In genomic region chr2:54457326-54458023, GRCh38 we compare ENCODE assay signal across 8 cellular contexts. TPM values are rescaled to one million over a fixed set of nuclear protein-coding genes. Genes with fewer than 3 reads are reported as not detected.
DNase-seq lines count a peak whose midpoint lies in the region; ATAC-seq lines count a peak whose summit lies in the region.

No MANE protein-coding gene starts in this region.

- no peaks in the 10 kb centered on the region for H3K36me3 ChIP-seq in trophoblast cell (ENCODE audit: control insufficient read depth in 1 of 2, insufficient read depth in 2 of 2, low read length in 2 of 2)

- H2AFZ ChIP-seq in trophoblast cell (ENCODE audit: insufficient read depth, low read length, poor library complexity): peak overlapping the region; percentile 82

- peak overlapping the region; percentile 90 for H3K4ac ChIP-seq in trophoblast cell (ENCODE audit: low read depth, low read length)

- no peaks in the 10 kb centered on the region for H3K36me3 Mint-ChIP-seq in activated T-helper 2 cell treated with anti-CD3 and anti-CD28 coated beads, Interferon-gamma antibody, Interleukin-2, Interleukin-4, amounts not matched to agents 10 μg/mL and 5 μg/mL and 100 μg/mL, durations not matched to agents 14 hours and 24 hours and 36 hours (ENCODE audit: low read depth)

- ATAC-seq in HG03039 (IDR thresholded peaks at IDR 0.05; ENCODE audit: unreplicated experiment) (no peak), HG02678 (IDR thresholded peaks at IDR 0.05; ENCODE audit: unreplicated experiment) (no peak)

- H4K12ac ChIP-seq in trophoblast cell (ENCODE audit: low read depth, low read length): peak overlapping the region; percentile 51

- WGBS in trophoblast cell (ENCODE audit: extremely low coverage, insufficient coverage, insufficient read length): no CpG with 5 or more reads among the region's 34 CpGs

- no peak overlapping the region for H2AK5ac ChIP-seq in trophoblast cell (ENCODE audit: low read length)

- H2BK5ac ChIP-seq in trophoblast cell (ENCODE audit: low read depth, low read length, poor library complexity): no peak overlapping the region

- H3K27ac ChIP-seq in trophoblast cell (ENCODE audit: low read depth, low read length): no peak overlapping the region

- peak overlapping the region; percentile 79 for H3K4me3 Mint-ChIP-seq in activated T-helper 2 cell treated with anti-CD3 and anti-CD28 coated beads, Interferon-gamma antibody, Interleukin-2, Interleukin-4, amounts not matched to agents 10 μg/mL and 5 μg/mL and 100 μg/mL, durations not matched to agents 14 hours and 24 hours and 36 hours (ENCODE audit: low read depth)

- H3K4me1 Mint-ChIP-seq in activated T-helper 2 cell treated with anti-CD3 and anti-CD28 coated beads, Interferon-gamma antibody, Interleukin-2, Interleukin-4, amounts not matched to agents 10 μg/mL and 5 μg/mL and 100 μg/mL, durations not matched to agents 14 hours and 24 hours and 36 hours (ENCODE audit: low read depth): peaks cover 8% of the 10 kb centered on the region

- H2BK120ac ChIP-seq in trophoblast cell (ENCODE audit: insufficient read depth, low read length, poor library complexity): peak overlapping the region; percentile 54

- peak overlapping the region; percentile 77 for H3K18ac ChIP-seq in trophoblast cell (ENCODE audit: low read length)

- peak overlapping the region; percentile 1 for H4K8ac ChIP-seq in trophoblast cell (ENCODE audit: low read depth, low read length)

- peaks cover 57% of the 10 kb centered on the region for H3K27me3 Mint-ChIP-seq in activated T-helper 2 cell treated with anti-CD3 and anti-CD28 coated beads, Interferon-gamma antibody, Interleukin-2, Interleukin-4, amounts not matched to agents 10 μg/mL and 5 μg/mL and 100 μg/mL, durations not matched to agents 14 hours and 24 hours and 36 hours (ENCODE audit: low read depth)

- DNase-seq in NCI-H1092 treated with DMSO at 0.1 percent for 48 hours (lab: John Stamatoyannopoulos, UW) (peak; percentile 43), NCI-H1092 (lab: John Stamatoyannopoulos, UW) (no peak), NCI-H2081 treated with DMSO at 0.1 percent for 48 hours (lab: John Stamatoyannopoulos, UW) (peak; percentile 22), cardiac septum (ENCODE audit: low spot score) (peak; percentile 79), trophoblast cell (no peak)
- DNase-seq in activated T-helper 2 cell treated with anti-CD3 and anti-CD28 coated beads, Interferon-gamma antibody, Interleukin-2, Interleukin-4, amounts not matched to agents 10 μg/mL and 5 μg/mL and 100 μg/mL, durations not matched to agents 14 hours and 24 hours and 36 hours (ENCODE audit: low spot score): no peak

- H3K9me3 Mint-ChIP-seq in activated T-helper 2 cell treated with anti-CD3 and anti-CD28 coated beads, Interferon-gamma antibody, Interleukin-2, Interleukin-4, amounts not matched to agents 10 μg/mL and 5 μg/mL and 100 μg/mL, durations not matched to agents 14 hours and 24 hours and 36 hours: no peaks in the 10 kb centered on the region

- no peaks in the 10 kb centered on the region for H3K9me3 ChIP-seq in trophoblast cell (ENCODE audit: insufficient read depth, low read depth, low read length)

- no peak overlapping the region for H3K9ac ChIP-seq in trophoblast cell (ENCODE audit: low read length)

- peak overlapping the region; percentile 47 for H4K91ac ChIP-seq in trophoblast cell (ENCODE audit: low read depth, low read length)

- H2BK12ac ChIP-seq in trophoblast cell (ENCODE audit: low read length): peak overlapping the region; percentile 45

- peak overlapping the region; percentile 80 for H3K14ac ChIP-seq in trophoblast cell (ENCODE audit: low read length)

- intact Hi-C loops in activated T-helper 2 cell treated with anti-CD3 and anti-CD28 coated beads, Interferon-gamma antibody, Interleukin-2, Interleukin-4, amounts not matched to agents 10 μg/mL and 5 μg/mL and 100 μg/mL, durations not matched to agents 14 hours and 24 hours and 36 hours (cut with micrococcal nuclease): no loop called here
- intact Hi-C loops in cardiac septum (cut with DNase I): loop anchor here (2.0 to 5.0 kb wide), 8 partner anchors 13 to 343 kb away; partner anchors contain the start of gene ACYP2

- peak overlapping the region; percentile 92 for H3K4me3 ChIP-seq in trophoblast cell (ENCODE audit: low read depth, low read length)

- H3K79me2 ChIP-seq in trophoblast cell (ENCODE audit: control insufficient read depth, insufficient read depth, low read length, poor library complexity): peaks cover 16% of the 10 kb centered on the region

- H3K79me1 ChIP-seq in trophoblast cell (ENCODE audit: low read length): peaks cover 18% of the 10 kb centered on the region

- H3K27me3 ChIP-seq in trophoblast cell (ENCODE audit: insufficient read depth, low read length): no peaks in the 10 kb centered on the region

- H3K4me2 ChIP-seq in trophoblast cell (ENCODE audit: low read length): peak overlapping the region; percentile 87

- no peak overlapping the region for H3K23ac ChIP-seq in trophoblast cell (ENCODE audit: low read length)

- no peak overlapping the region for H3K27ac Mint-ChIP-seq in activated T-helper 2 cell treated with anti-CD3 and anti-CD28 coated beads, Interferon-gamma antibody, Interleukin-2, Interleukin-4, amounts not matched to agents 10 μg/mL and 5 μg/mL and 100 μg/mL, durations not matched to agents 14 hours and 24 hours and 36 hours

- peaks cover 9 to 10% of the 10 kb centered on the region in 2 experiments for H3K4me1 ChIP-seq in trophoblast cell (ENCODE audit: control insufficient read depth in 1 of 2, insufficient read depth in 2 of 2, low read length in 2 of 2)

RNA-seq across cellular contexts. Expression of gene SPTBN1, which starts 1.3 kb away (rescaled TPM):
- 67.9 and 70.3 TPM in 2 replicates for total RNA-seq in activated T-helper 2 cell treated with anti-CD3 and anti-CD28 coated beads, Interferon-gamma antibody, Interleukin-2, Interleukin-4, amounts not matched to agents 10 μg/mL and 5 μg/mL and 100 μg/mL, durations not matched to agents 14 hours and 24 hours and 36 hours
- total RNA-seq in cardiac septum: 554 TPM
- polyA plus RNA-seq in trophoblast cell (2013): 86.0 and 88.0 TPM in 2 replicates

Comparison
In these comparisons a context has a peak if more than half of its experiments do, and no peak if none do; other contexts are left out.
1. DNase-seq: peak in NCI-H1092 treated with DMSO at 0.1 percent for 48 hours (single experiment), NCI-H2081 treated with DMSO at 0.1 percent for 48 hours (single experiment) and cardiac septum (single experiment); none in NCI-H1092 (single experiment), activated T-helper 2 cell treated with anti-CD3 and anti-CD28 coated beads, Interferon-gamma antibody, Interleukin-2, Interleukin-4, amounts not matched to agents 10 μg/mL and 5 μg/mL and 100 μg/mL, durations not matched to agents 14 hours and 24 hours and 36 hours (single experiment) and trophoblast cell (0 of 2).